Comparison of ENCODE assay signal across 9 cellular contexts in the genomic region with DNA sequence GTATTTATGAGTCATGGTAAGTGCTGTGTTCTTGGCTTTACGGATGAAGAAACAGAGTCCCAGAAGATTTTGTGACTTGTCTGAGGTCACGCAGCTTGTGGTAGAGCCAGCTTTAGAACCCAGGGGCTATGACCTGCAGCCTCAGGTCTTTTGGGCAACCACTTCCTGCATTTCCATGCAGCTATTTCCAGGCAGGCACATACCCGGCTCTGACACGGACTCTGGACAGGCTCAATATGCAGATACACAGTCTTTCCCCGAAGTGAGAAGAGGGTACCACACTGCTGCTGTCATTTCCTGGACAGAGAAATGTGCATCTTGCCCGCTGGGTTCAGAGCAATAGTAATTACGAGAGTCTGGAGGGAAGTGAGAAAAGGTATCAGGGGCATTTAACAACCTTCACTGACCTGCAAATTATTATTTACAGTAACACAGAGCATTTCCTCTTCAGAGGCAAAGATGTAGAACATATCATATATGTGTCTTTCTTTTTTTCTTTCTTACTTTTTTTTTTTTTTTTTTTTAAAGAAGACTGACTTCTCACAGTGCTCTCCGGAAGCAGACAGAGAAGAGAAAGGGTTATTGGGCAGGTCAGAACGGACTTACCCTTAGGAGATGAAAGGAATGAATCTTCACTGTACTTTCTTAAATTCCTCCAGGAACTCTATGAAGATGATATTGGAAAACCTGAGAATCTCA.
DNase-seq lines count a peak whose midpoint lies in the region; ATAC-seq and TF ChIP-seq lines count a peak whose summit lies in the region.
"Had no signal": no experiment of that assay in that cellular context is flagged by ENCODE, and none has a peak within 500 bp of the region (broad histone marks: within the 10 kb centered on the region; RNA-seq: fewer than 3 reads in every experiment).

No MANE protein-coding gene starts in this region.

- H3K9me2 ChIP-seq in GM23248 (ENCODE audit: insufficient read depth): no peaks in the 10 kb centered on the region

- DNase-seq in NOMO-1 treated with DMSO at 0.1 percent for 48 hours (lab: John Stamatoyannopoulos, UW; ENCODE audit: unreplicated experiment): peak; percentile 55
- DNase-seq in cardiac fibroblast (ENCODE audit: low read depth in 2 of 2): peak; percentile 44 to 69
- DNase-seq in iPS-NIHi11 (ENCODE audit: low spot score): no peak
- no peak for DNase-seq in NCI-H2196 treated with DMSO at 0.1 percent for 48 hours (lab: John Stamatoyannopoulos, UW; ENCODE audit: unreplicated experiment)
- DNase-seq in NCI-H1417 (lab: John Stamatoyannopoulos, UW): no peak
- DNase-seq in GM23248: no peak
- DNase-seq: gastrocnemius medialis had no signal

- no peak overlapping the region for H2AFZ ChIP-seq in GM23248

- TF ChIP-seq CTCF in cardiac fibroblast (IDR thresholded peaks at IDR 0.05; ENCODE audit: low read depth, low read length): no peak

- H3F3A ChIP-seq in GM23248 (ENCODE audit: insufficient read depth): no peaks in the 10 kb centered on the region

- no peak overlapping the region for H3K27ac ChIP-seq in GM23248
- H3K27ac ChIP-seq: gastrocnemius medialis had no signal

- H3K9me3 ChIP-seq in GM23248 (ENCODE audit: low read depth): no peaks in the 10 kb centered on the region
- H3K9me3 ChIP-seq: gastrocnemius medialis had no signal

- ATAC-seq in GM18861 (IDR thresholded peaks at IDR 0.05; ENCODE audit: unreplicated experiment) (peak; percentile 96), HG02642 (IDR thresholded peaks at IDR 0.05; ENCODE audit: poor library complexity, unreplicated experiment) (peak; percentile 94)

- WGBS in GM23248 (ENCODE audit: low coverage in 1 of 2, low lambda C conversion rate in 2 of 2, missing lambda C conversion rate in 2 of 2), 2 experiments: 79 to 80% methylated on average over 9 of the region's 9 CpGs

- no peaks in the 10 kb centered on the region for H4K20me1 ChIP-seq in GM23248 (ENCODE audit: insufficient read depth)

- H3K4me1 ChIP-seq in GM23248 (ENCODE audit: insufficient read depth): no peaks in the 10 kb centered on the region
- H3K4me1 ChIP-seq: gastrocnemius medialis had no signal

- in situ Hi-C loops in GM23248 (cut with MboI): no loop called here

- H3K9ac ChIP-seq in GM23248: no peak overlapping the region

- no peaks in the 10 kb centered on the region for H3K27me3 ChIP-seq in GM23248 (replicated peaks; ENCODE audit: insufficient read depth)
- H3K27me3 ChIP-seq: gastrocnemius medialis had no signal

- H3K4me3 ChIP-seq in cardiac fibroblast (replicated peaks in 1 of 2; ENCODE audit: low read depth in 2 of 2, low read length in 2 of 2) (no peak overlapping the region), GM23248 (no peak overlapping the region)
- H3K4me3 ChIP-seq: gastrocnemius medialis had no signal

- no peaks in the 10 kb centered on the region for H3K79me2 ChIP-seq in GM23248 (ENCODE audit: insufficient read depth)

- H3K36me3 ChIP-seq in GM23248 (ENCODE audit: low read depth): no peaks in the 10 kb centered on the region
- H3K36me3 ChIP-seq: gastrocnemius medialis had no signal

- H3K4me2 ChIP-seq in GM23248 (ENCODE audit: unreplicated experiment): no peak overlapping the region

Comparison
In these comparisons a context has a peak if more than half of its experiments do, and no peak if none do; other contexts are left out.
1. DNase-seq: peak in NOMO-1 treated with DMSO at 0.1 percent for 48 hours (single experiment) and cardiac fibroblast (2 of 2); none in iPS-NIHi11 (single experiment), NCI-H2196 treated with DMSO at 0.1 percent for 48 hours (single experiment), NCI-H1417 (0 of 3) and GM23248 (single experiment).